In the genomic region with DNA sequence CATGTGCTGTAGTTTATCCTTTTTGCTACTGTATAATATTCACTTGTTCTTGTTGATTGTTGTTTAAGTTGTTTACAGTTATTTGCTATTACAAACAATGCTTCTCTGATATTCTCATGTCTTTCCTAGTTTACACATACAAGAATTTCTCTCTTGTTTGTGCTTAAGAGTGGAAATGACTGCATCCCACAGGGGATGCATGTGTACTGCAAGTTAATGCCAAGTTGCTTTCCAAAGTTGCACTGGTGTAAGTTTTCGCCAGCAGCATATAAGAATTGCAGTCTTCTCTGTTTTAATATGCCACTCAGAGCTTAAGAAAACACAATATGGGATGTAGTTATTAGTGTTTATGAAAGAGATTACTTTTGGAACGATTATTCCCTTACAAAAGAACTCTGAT, we compare ENCODE assay signal across 21 cellular contexts.
DNase-seq lines count a peak whose midpoint lies in the region; ATAC-seq, FAIRE-seq and TF ChIP-seq lines count a peak whose summit lies in the region.
"Had no signal": no experiment of that assay in that cellular context is flagged by ENCODE, and none has a peak within 500 bp of the region (broad histone marks: within the 10 kb centered on the region; RNA-seq: fewer than 3 reads in every experiment).

No MANE protein-coding gene starts in this region.

- H3K27ac ChIP-seq in ACC112 (ENCODE audit: low read depth, low read length) = peak overlapping the region; percentile 65
- H3K27ac ChIP-seq in K562 (ENCODE audit: extremely low read depth, low read depth, low read length) = no peak overlapping the region
- H3K27ac ChIP-seq: breast epithelium, SJSA1 had no signal

- WGBS in K562 (ENCODE audit: insufficient coverage, low coverage, missing lambda C conversion rate) = 50% methylated on average over 2 of the region's 2 CpGs

- TF ChIP-seq RAD21 in K562 (CRISPR knock-in tag; conservative IDR thresholded peaks at IDR 0.05 in 1 of 2, IDR thresholded peaks at IDR 0.05 in 1 of 2) = 0 out of 4 replicates have a peak, but pooled peaks of 1 of the 2 experiments have one; percentile 4

- peak overlapping the region; percentile 62 for H3K27ac Mint-ChIP-seq in HFFc6

- no peaks in the 10 kb centered on the region for H3K36me3 ChIP-seq in ACC112 (ENCODE audit: insufficient read depth, low read length)
- H3K36me3 ChIP-seq in K562 (ENCODE audit: control insufficient read depth, insufficient read depth, low read length) = no peaks in the 10 kb centered on the region
- H3K36me3 ChIP-seq: breast epithelium, SJSA1 had no signal

- DNase-seq in HFFc6 (no peak), K562 (ENCODE audit: extremely low read depth in 1 of 4, low spot score in 3 of 4) (no peak), left ventricle myocardium superior (no peak), NAMALWA (ENCODE audit: low spot score) (no peak), NCI-H345 treated with DMSO at 0.1 percent for 48 hours (lab: John Stamatoyannopoulos, UW; ENCODE audit: unreplicated experiment) (no peak), amniotic stem cell (lab: John Stamatoyannopoulos, UW) (no peak)
- DNase-seq: activated CD4-positive, alpha-beta T cell treated with anti-CD3 and anti-CD28 coated beads, Interleukin-2, amount 50 U/mL, for 48 hours; activated T-cell treated with anti-CD3 and anti-CD28 coated beads, Interleukin-2, amount 50 U/mL, for 24 hours; CD4-positive, alpha-beta memory T cell; effector CD4-positive, alpha-beta T cell; foreskin melanocyte; immature natural killer cell; NCI-H187 treated with DMSO at 0.1 percent for 48 hours; NCI-H510A treated with DMSO at 0.1 percent for 48 hours had no signal

- no peak for FAIRE-seq in K562 (lab: Jason Lieb, UNC)
- FAIRE-seq: HTR-8/SVneo had no signal

- POLR2A ChIA-PET in K562 (lab: Yijun Ruan, JAX) = interaction anchor here (1.0 kb wide), 1 partner anchor 10 kb away, joined by 5 read pairs; no protein-coding TSS in a partner anchor

- no peaks in the 10 kb centered on the region; the same call in 1 of the 2 replicates for H4K20me1 ChIP-seq in K562 (replicated peaks; ENCODE audit: control insufficient read depth, insufficient read depth, low read length)

- H3K9ac ChIP-seq in K562 (ENCODE audit: insufficient read depth in 1 of 2, low read depth in 2 of 2, low read length in 2 of 2) = no peak overlapping the region

- H3K4me1 ChIP-seq in ACC112 (ENCODE audit: control insufficient read depth, insufficient read depth, low read length, unreplicated experiment) (peaks cover 54% of the 10 kb centered on the region), K562 (replicated peaks in 1 of 2; ENCODE audit: control insufficient read depth in 2 of 2, insufficient read depth in 2 of 2, low read length in 2 of 2) (peaks cover 4 to 5% of the 10 kb centered on the region in 2 experiments; a peak in 4 of 5 replicates)
- H3K4me1 ChIP-seq: breast epithelium had no signal

- H3K27me3 Mint-ChIP-seq in HFFc6 (ENCODE audit: insufficient read depth) = peaks cover 6% of the 10 kb centered on the region
- H3K27me3 Mint-ChIP-seq: activated T-cell treated with anti-CD3 and anti-CD28 coated beads, Interleukin-2, amount 50 U/mL, for 24 hours; CD4-positive, alpha-beta memory T cell; memory B cell had no signal

- H3K9me3 ChIP-seq in K562 (replicated peaks; ENCODE audit: control insufficient read depth, insufficient read depth, low read depth, low read length) = no peaks in the 10 kb centered on the region
- H3K9me3 ChIP-seq: breast epithelium, SJSA1 had no signal

- TF ChIP-seq POLR2A in K562 (conservative IDR thresholded peaks at IDR 0.05) = no peak

- CTCF ChIA-PET in K562 (lab: Yijun Ruan, JAX; ENCODE audit: low intra/inter-chr PET ratio) = no interaction called here

- intact Hi-C loops in K562 (cut with micrococcal nuclease) = no loop called here
- intact Hi-C loops in left ventricle myocardium superior (cut with micrococcal nuclease) = no loop called here

- H3K4me1 Mint-ChIP-seq in HFFc6 (ENCODE audit: low read depth) = peaks cover 79% of the 10 kb centered on the region

- H3K27me3 ChIP-seq in ACC112 (ENCODE audit: insufficient read depth, low read length) (no peaks in the 10 kb centered on the region), K562 (ENCODE audit: control insufficient read depth in 2 of 2, insufficient read depth in 2 of 2, low read length in 2 of 2) (no peaks in the 10 kb centered on the region)
- H3K27me3 ChIP-seq: breast epithelium, SJSA1 had no signal

- peaks cover 5% of the 10 kb centered on the region; the same call in 1 of the 2 replicates for H3K9me3 Mint-ChIP-seq in HFFc6
- H3K9me3 Mint-ChIP-seq: activated naive CD4-positive, alpha-beta T cell treated with anti-CD3 and anti-CD28 coated beads, Interleukin-2, amount 50 U/mL, for 72 hours; activated T-cell treated with anti-CD3 and anti-CD28 coated beads, Interleukin-2, amount 50 U/mL, for 24 hours; immature natural killer cell; memory B cell had no signal

- no peak overlapping the region for H3K4me2 ChIP-seq in K562 (ENCODE audit: insufficient read depth, low read length)

- TF ChIP-seq EP300 in K562 (IDR thresholded peaks at IDR 0.05; ENCODE audit: low read length) = no peak

- no TSS peak for BruUV-seq in K562 (replicated peaks; lab: Mats Ljungman, UMichigan)

- H3K9me1 ChIP-seq in K562 (ENCODE audit: control insufficient read depth, insufficient read depth, low read length) = no peaks in the 10 kb centered on the region

- ATAC-seq in K562 (peak; percentile 66; the same call in 1 of the 3 replicates), left ventricle myocardium superior (peak; percentile 55), GM21576 (IDR thresholded peaks at IDR 0.05; ENCODE audit: unreplicated experiment) (no peak)

- in situ Hi-C loops in K562 (cut with MboI) = no loop called here

- 0 out of 2 replicates have a peak overlapping the region, but pooled peaks have one; percentile 4 for H3K4me3 Mint-ChIP-seq in HFFc6
- H3K4me3 Mint-ChIP-seq: activated T-cell treated with anti-CD3 and anti-CD28 coated beads, Interleukin-2, amount 50 U/mL, for 24 hours; immature natural killer cell; memory B cell had no signal

- peaks cover 52% of the 10 kb centered on the region for H3K36me3 Mint-ChIP-seq in HFFc6 (ENCODE audit: low read depth)
- H3K36me3 Mint-ChIP-seq: immature natural killer cell had no signal

- peaks cover 40% of the 10 kb centered on the region for H3K79me2 ChIP-seq in ACC112 (ENCODE audit: control insufficient read depth, insufficient read depth, low read length, unreplicated experiment)
- H3K79me2 ChIP-seq in K562 (ENCODE audit: control insufficient read depth, insufficient read depth, low read length) = no peaks in the 10 kb centered on the region

- H2AFZ ChIP-seq in ACC112 (ENCODE audit: low read length, unreplicated experiment) (no peak overlapping the region), K562 (ENCODE audit: low read depth, low read length) (no peak overlapping the region)

- peak; percentile 42 for TF ChIP-seq CTCF in HFFc6 (IDR thresholded peaks at IDR 0.05)
- no peak for TF ChIP-seq CTCF in K562 (IDR thresholded peaks at IDR 0.05 in 2 of 3, conservative IDR thresholded peaks at IDR 0.05 in 1 of 3; ENCODE audit: insufficient read depth in 2 of 3, low read depth in 1 of 3, low read length in 3 of 3)

- H3K4me3 ChIP-seq in ACC112 (ENCODE audit: low read depth, low read length) (peak overlapping the region; percentile 48), K562 (no peak overlapping the region)
- H3K4me3 ChIP-seq: breast epithelium, SJSA1 had no signal

TF ChIP-seq in K562, 482 proteins besides CTCF, POLR2A, EP300 and RAD21:
- TF ChIP-seq ZFP36 (IDR thresholded peaks at IDR 0.05; ENCODE audit: low read depth, low read length, partially characterized antibody) = no peak
- no peak for TF ChIP-seq LCOR (CRISPR knock-in tag; IDR thresholded peaks at IDR 0.05)
- no peak for TF ChIP-seq KDM2B (CRISPR knock-in tag; IDR thresholded peaks at IDR 0.05)
- no peak for TF ChIP-seq YY1 (IDR thresholded peaks at IDR 0.05; ENCODE audit: borderline replicate concordance in 1 of 3, control insufficient read depth in 1 of 3, extremely low read depth in 1 of 3, insufficient read depth in 3 of 3, insufficient read length in 1 of 3, insufficient replicate concordance in 2 of 3, low read depth in 1 of 3, low read length in 2 of 3)
- no peak for TF ChIP-seq SAFB (IDR thresholded peaks at IDR 0.05; ENCODE audit: borderline replicate concordance, low read depth, low read length)
- no peak for TF ChIP-seq MCM5 (IDR thresholded peaks at IDR 0.05; ENCODE audit: low read depth)
- TF ChIP-seq NFIX (CRISPR knock-in tag; IDR thresholded peaks at IDR 0.05; ENCODE audit: low read depth) = no peak
